In the genomic region with DNA sequence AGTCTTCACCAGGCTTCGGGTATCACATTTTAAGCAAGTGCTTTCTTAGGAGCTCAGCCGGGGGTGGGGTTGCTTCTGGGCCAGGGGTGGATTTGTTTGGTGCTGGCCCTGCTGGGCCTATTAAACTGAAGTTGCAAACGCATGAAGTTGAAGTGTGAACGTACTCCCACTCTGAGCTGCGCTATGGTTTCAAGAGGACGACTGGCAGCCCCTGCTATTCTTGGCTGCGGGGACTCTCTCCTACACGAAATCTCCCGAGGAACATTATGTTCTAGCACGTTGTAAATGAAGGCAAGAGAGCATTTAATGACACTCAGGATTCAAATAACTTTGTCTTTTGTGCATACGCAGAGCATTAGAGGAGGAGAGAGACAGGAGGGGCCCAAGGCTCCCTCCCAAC, we compare ENCODE assay signal across 17 cellular contexts.
DNase-seq lines count a peak whose midpoint lies in the region; ATAC-seq and TF ChIP-seq lines count a peak whose summit lies in the region.
"Had no signal": no experiment of that assay in that cellular context is flagged by ENCODE, and none has a peak within 500 bp of the region (broad histone marks: within the 10 kb centered on the region; RNA-seq: fewer than 3 reads in every experiment).

No MANE protein-coding gene starts in this region.

- H3K36me3 ChIP-seq in thoracic aorta (no peaks in the 10 kb centered on the region), breast epithelium (no peaks in the 10 kb centered on the region), gastroesophageal sphincter (no peaks in the 10 kb centered on the region)

- H3K4me3 ChIP-seq in thoracic aorta, result peak overlapping the region; percentile 12
- H3K4me3 ChIP-seq in breast epithelium, result no peak overlapping the region
- no peak overlapping the region for H3K4me3 ChIP-seq in gastroesophageal sphincter

- H3K27ac ChIP-seq in thoracic aorta, result no peak overlapping the region
- no peak overlapping the region for H3K27ac ChIP-seq in breast epithelium
- no peak overlapping the region for H3K27ac ChIP-seq in gastroesophageal sphincter

- TF ChIP-seq EP300 in gastroesophageal sphincter (IDR thresholded peaks at IDR 0.05), result no peak

- ATAC-seq in left cardiac atrium, result peak in 1 of 2 donors; percentile 67
- no peak for ATAC-seq in thoracic aorta (ENCODE audit: insufficient number of reproducible peaks, low FRiP score, low read depth)
- no peak for ATAC-seq in HG02885 (IDR thresholded peaks at IDR 0.05; ENCODE audit: poor library complexity, unreplicated experiment)
- no peak for ATAC-seq in gastroesophageal sphincter
- ATAC-seq: HCT116, PC-3 had no signal

- 68 to 69% methylated on average over 5 to 8 of the region's 11 CpGs for WGBS in gastroesophageal sphincter (ENCODE audit: low coverage in 1 of 2), 2 donors

- no peak for TF ChIP-seq POLR2A in breast epithelium (IDR thresholded peaks at IDR 0.05)
- TF ChIP-seq POLR2A in gastroesophageal sphincter (IDR thresholded peaks at IDR 0.05), result no peak

- peaks cover 3 to 13% of the 10 kb centered on the region in 2 donors for H3K4me1 ChIP-seq in thoracic aorta (ENCODE audit: control insufficient read depth in 1 of 2, low read depth in 2 of 2)
- H3K4me1 ChIP-seq in breast epithelium, result no peaks in the 10 kb centered on the region
- no peaks in the 10 kb centered on the region for H3K4me1 ChIP-seq in gastroesophageal sphincter

- intact Hi-C loops in left cardiac atrium (cut with DNase I) (no loop called here), breast epithelium (cut with DNase I; ENCODE audit: low total_unique reads) (no loop called here)

- H3K9me3 ChIP-seq in thoracic aorta (no peaks in the 10 kb centered on the region), breast epithelium (no peaks in the 10 kb centered on the region), gastroesophageal sphincter (no peaks in the 10 kb centered on the region)

- no peak for TF ChIP-seq CTCF in thoracic aorta (IDR thresholded peaks at IDR 0.05)
- no peak for TF ChIP-seq CTCF in breast epithelium (IDR thresholded peaks at IDR 0.05)
- no peak for TF ChIP-seq CTCF in gastroesophageal sphincter (IDR thresholded peaks at IDR 0.05)

- DNase-seq in anterior cingulate cortex (lab: John Stamatoyannopoulos, UW), result peak in 37 of 58 donors; percentile 1 to 67 (median 22)
- peak; percentile 25 for DNase-seq in left cardiac atrium
- DNase-seq in occipital lobe (lab: John Stamatoyannopoulos, UW), result peak; percentile 37
- no peak for DNase-seq in thoracic aorta (ENCODE audit: low spot score)
- no peak for DNase-seq in breast epithelium (ENCODE audit: low spot score in 2 of 2)
- DNase-seq: CD4-positive, alpha-beta T cell; DND-41; GDM1; IMR-90; Kasumi-1; NCI-H1436; NCI-H2081; NCI-H345; PC-3 had no signal

- H3K27me3 ChIP-seq in thoracic aorta (replicated peaks; ENCODE audit: insufficient read depth) (no peaks in the 10 kb centered on the region), breast epithelium (no peaks in the 10 kb centered on the region), gastroesophageal sphincter (no peaks in the 10 kb centered on the region)

Comparison
In these comparisons a context has a peak if more than half of its experiments do, and no peak if none do; other contexts are left out.
1. DNase-seq: peak in anterior cingulate cortex (37 of 58), left cardiac atrium (single experiment) and occipital lobe (single experiment); none in thoracic aorta (single experiment) and breast epithelium (0 of 2).